ENCODE assay signal across 8 cellular contexts in genomic region chr6:89035252-89036106, GRCh38. TPM values are rescaled to one million over a fixed set of nuclear protein-coding genes. Genes with fewer than 3 reads are reported as not detected.
A peak's percentile ranks its signal among the peaks of the same experiment; 100 is the strongest.
DNase-seq lines count a peak whose midpoint lies in the region; ATAC-seq and TF ChIP-seq lines count a peak whose summit lies in the region.

No MANE protein-coding gene starts in this region.

- POLR2A ChIA-PET in HEK293 (lab: Yijun Ruan, JAX), result no interaction called here

- H3K9me3 ChIP-seq in HEK293 (ENCODE audit: control insufficient read depth, insufficient read depth, low read depth, low read length) (no peaks in the 10 kb centered on the region), heart right ventricle (peaks cover 0 to 16% (median 9%) of the 10 kb centered on the region in 11 donors), sigmoid colon (peaks cover 0 to 6% (median 4%) of the 10 kb centered on the region in 4 donors)

- TF ChIP-seq CTCF in HEK293 (tag by site-specific recombination; IDR thresholded peaks at IDR 0.05) (no peak), heart right ventricle (IDR thresholded peaks at IDR 0.05) (no peak), sigmoid colon (IDR thresholded peaks at IDR 0.05) (no peak)

- intact Hi-C loops in heart right ventricle (cut with DNase I) (loop anchor here in 9 of 10 donors (1.0 to 10.0 kb wide), 7 partner anchors 42 to 53 kb away; partner anchors contain the start of gene PNRC1 (in 6 of the 9)), sigmoid colon (cut with DNase I) (loop anchor here (1.0 to 5.0 kb wide), 7 partner anchors 11 to 317 kb away; partner anchors contain the start of genes PM20D2, RNGTT and UBE2J1)

- no peaks in the 10 kb centered on the region for H3K27me3 ChIP-seq in heart right ventricle
- no peaks in the 10 kb centered on the region for H3K27me3 ChIP-seq in sigmoid colon

- ATAC-seq in heart right ventricle (peak; percentile 89 to 96 (median 93)), GM18498 (IDR thresholded peaks at IDR 0.05; ENCODE audit: unreplicated experiment) (no peak)

- WGBS in heart right ventricle, 2 donors, result 16 to 22% methylated on average over 14 of the region's 14 CpGs
- WGBS in sigmoid colon, 2 donors, result 23 to 54% methylated on average over 14 of the region's 14 CpGs

- no peak for TF ChIP-seq POLR2A in sigmoid colon (IDR thresholded peaks at IDR 0.05)

- H3K4me3 ChIP-seq in HEK293 (ENCODE audit: low read depth, low read length), result no peak overlapping the region
- peak overlapping the region in 7 of 10 donors; percentile 6 to 23 (median 19) for H3K4me3 ChIP-seq in heart right ventricle
- peak overlapping the region in 3 of 4 donors; percentile 11 to 18 (median 18) for H3K4me3 ChIP-seq in sigmoid colon

- H3K36me3 ChIP-seq in HEK293 (ENCODE audit: control insufficient read depth in 2 of 2, insufficient read depth in 1 of 2, low read length in 2 of 2) (no peaks in the 10 kb centered on the region), heart right ventricle (no peaks in the 10 kb centered on the region), sigmoid colon (no peaks in the 10 kb centered on the region)

- no peaks in the 10 kb centered on the region for H3K4me1 ChIP-seq in HEK293 (ENCODE audit: control insufficient read depth, insufficient read depth, low read length)
- peaks cover 4 to 54% (median 34%) of the 10 kb centered on the region in 9 donors for H3K4me1 ChIP-seq in heart right ventricle
- H3K4me1 ChIP-seq in sigmoid colon, result peaks cover 2 to 45% (median 40%) of the 10 kb centered on the region in 4 donors

- H3K27ac ChIP-seq in HEK293 (ENCODE audit: extremely low read depth, low read depth, low read length) (no peak overlapping the region), heart right ventricle (peak overlapping the region; percentile 65 to 95 (median 84)), sigmoid colon (peak overlapping the region; percentile 90 to 94 (median 92))

- DNase-seq in SW 1271 (lab: John Stamatoyannopoulos, UW) (peak; percentile 30 to 81), heart right ventricle (peak; percentile 70 to 77), sigmoid colon (peak; percentile 99), HuH-7.5 (ENCODE audit: low spot score) (no peak), NCI-H1436 (lab: John Stamatoyannopoulos, UW) (no peak), KG1 (lab: John Stamatoyannopoulos, UW) (no peak)

- CTCF ChIA-PET in HEK293 (lab: Yijun Ruan, JAX), result interaction anchor here (0.6 to 1.2 kb wide), 2 partner anchors 24 to 38 kb away, joined by 3 to 5 read pairs; no protein-coding TSS in a partner anchor

- TF ChIP-seq EP300 in sigmoid colon (IDR thresholded peaks at IDR 0.05), result peak; percentile 97 to 99 (median 98)

TF ChIP-seq in HEK293, 187 proteins besides CTCF, POLR2A, EP300 and RAD21 (continues in another document):
- TF ChIP-seq, protein P1, sequence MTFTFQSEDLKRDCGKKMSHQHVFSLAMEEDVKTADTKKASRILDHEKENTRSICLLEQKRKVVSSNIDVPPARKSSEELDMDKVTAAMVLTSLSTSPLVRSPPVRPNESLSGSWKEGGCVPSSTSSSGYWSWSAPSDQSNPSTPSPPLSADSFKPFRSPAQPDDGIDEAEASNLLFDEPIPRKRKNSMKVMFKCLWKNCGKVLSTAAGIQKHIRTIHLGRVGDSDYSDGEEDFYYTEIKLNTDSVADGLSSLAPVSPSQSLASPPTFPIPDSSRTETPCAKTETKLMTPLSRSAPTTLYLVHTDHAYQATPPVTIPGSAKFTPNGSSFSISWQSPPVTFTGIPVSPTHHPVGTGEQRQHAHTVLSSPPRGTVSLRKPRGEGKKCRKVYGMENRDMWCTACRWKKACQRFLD (tag by site-specific recombination; IDR thresholded peaks at IDR 0.05), result no peak
- no peak for TF ChIP-seq ZSCAN4 (tag by site-specific recombination; IDR thresholded peaks at IDR 0.05)
- no peak for TF ChIP-seq PRDM6 (tag by site-specific recombination; IDR thresholded peaks at IDR 0.05)
- TF ChIP-seq ZBTB20 (tag by site-specific recombination; IDR thresholded peaks at IDR 0.05), result no peak
- TF ChIP-seq ZNF707 (tag by site-specific recombination; IDR thresholded peaks at IDR 0.05), result no peak
- 0 out of 2 replicates have a peak, but pooled peaks have one; percentile 17 for TF ChIP-seq ZNF600 (tag by site-specific recombination; IDR thresholded peaks at IDR 0.05)
- TF ChIP-seq ZNF629 (tag by site-specific recombination; IDR thresholded peaks at IDR 0.05), result no peak
- TF ChIP-seq, protein P2, sequence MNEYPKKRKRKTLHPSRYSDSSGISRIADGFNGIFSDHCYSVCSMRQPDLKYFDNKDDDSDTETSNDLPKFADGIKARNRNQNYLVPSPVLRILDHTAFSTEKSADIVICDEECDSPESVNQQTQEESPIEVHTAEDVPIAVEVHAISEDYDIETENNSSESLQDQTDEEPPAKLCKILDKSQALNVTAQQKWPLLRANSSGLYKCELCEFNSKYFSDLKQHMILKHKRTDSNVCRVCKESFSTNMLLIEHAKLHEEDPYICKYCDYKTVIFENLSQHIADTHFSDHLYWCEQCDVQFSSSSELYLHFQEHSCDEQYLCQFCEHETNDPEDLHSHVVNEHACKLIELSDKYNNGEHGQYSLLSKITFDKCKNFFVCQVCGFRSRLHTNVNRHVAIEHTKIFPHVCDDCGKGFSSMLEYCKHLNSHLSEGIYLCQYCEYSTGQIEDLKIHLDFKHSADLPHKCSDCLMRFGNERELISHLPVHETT (tag by site-specific recombination; IDR thresholded peaks at IDR 0.05), result no peak
- 0 out of 2 replicates have a peak, but pooled peaks have one; percentile 9 for TF ChIP-seq ZIC2 (tag by site-specific recombination; IDR thresholded peaks at IDR 0.05)
- TF ChIP-seq KLF1 (tag by site-specific recombination; IDR thresholded peaks at IDR 0.05), result no peak
- TF ChIP-seq TRIM28 (IDR thresholded peaks at IDR 0.05; ENCODE audit: borderline replicate concordance, low read length), result peak; percentile 80
- no peak for TF ChIP-seq ZNF621 (tag by site-specific recombination; IDR thresholded peaks at IDR 0.05)
- no peak for TF ChIP-seq ZNF175 (tag by site-specific recombination; IDR thresholded peaks at IDR 0.05)
- TF ChIP-seq, protein P3, sequence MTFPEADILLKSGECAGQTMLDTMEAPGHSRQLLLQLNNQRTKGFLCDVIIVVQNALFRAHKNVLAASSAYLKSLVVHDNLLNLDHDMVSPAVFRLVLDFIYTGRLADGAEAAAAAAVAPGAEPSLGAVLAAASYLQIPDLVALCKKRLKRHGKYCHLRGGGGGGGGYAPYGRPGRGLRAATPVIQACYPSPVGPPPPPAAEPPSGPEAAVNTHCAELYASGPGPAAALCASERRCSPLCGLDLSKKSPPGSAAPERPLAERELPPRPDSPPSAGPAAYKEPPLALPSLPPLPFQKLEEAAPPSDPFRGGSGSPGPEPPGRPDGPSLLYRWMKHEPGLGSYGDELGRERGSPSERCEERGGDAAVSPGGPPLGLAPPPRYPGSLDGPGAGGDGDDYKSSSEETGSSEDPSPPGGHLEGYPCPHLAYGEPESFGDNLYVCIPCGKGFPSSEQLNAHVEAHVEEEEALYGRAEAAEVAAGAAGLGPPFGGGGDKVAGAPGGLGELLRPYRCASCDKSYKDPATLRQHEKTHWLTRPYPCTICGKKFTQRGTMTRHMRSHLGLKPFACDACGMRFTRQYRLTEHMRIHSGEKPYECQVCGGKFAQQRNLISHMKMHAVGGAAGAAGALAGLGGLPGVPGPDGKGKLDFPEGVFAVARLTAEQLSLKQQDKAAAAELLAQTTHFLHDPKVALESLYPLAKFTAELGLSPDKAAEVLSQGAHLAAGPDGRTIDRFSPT (tag by site-specific recombination; IDR thresholded peaks at IDR 0.05), result no peak

RNA-seq across cellular contexts. Expression of gene PNRC1, which starts 45.1 kb away (rescaled TPM):
- total RNA-seq in heart right ventricle (100 to 1,000 TPM; 137 to 270 (median 228) TPM), sigmoid colon (100 to 1,000 TPM; 211 to 349 (median 300) TPM)
- polyA plus RNA-seq in heart right ventricle (10 to 100 TPM; 45.5 to 47.6 TPM), sigmoid colon (10 to 100 TPM; 44.2 to 73.9 (median 52.7) TPM)

Comparison
In these comparisons a context has a peak if more than half of its experiments do, and no peak if none do; other contexts are left out.
1. DNase-seq: peak in SW 1271 (2 of 2), heart right ventricle (2 of 2) and sigmoid colon (single experiment); none in HuH-7.5 (single experiment), NCI-H1436 (single experiment) and KG1 (single experiment).